In genomic region chr13:72696590-72696989, GRCh38 we compare ENCODE assay signal across 9 cellular contexts. TPM values are rescaled to one million over a fixed set of nuclear protein-coding genes. Genes with fewer than 3 reads are reported as not detected.
DNase-seq lines count a peak whose midpoint lies in the region; ATAC-seq and TF ChIP-seq lines count a peak whose summit lies in the region.
"Had no signal": no experiment of that assay in that cellular context is flagged by ENCODE, and none has a peak within 500 bp of the region (broad histone marks: within the 10 kb centered on the region; RNA-seq: fewer than 3 reads in every experiment).

No MANE protein-coding gene starts in this region.

- H4K20me1 ChIP-seq in IMR-90 (ENCODE audit: insufficient read depth, low read length): no peaks in the 10 kb centered on the region

- H2AK9ac ChIP-seq in IMR-90 (replicated peaks; ENCODE audit: low read depth, low read length, poor library complexity): no peak overlapping the region

- H4K8ac ChIP-seq in IMR-90 (ENCODE audit: low read depth in 2 of 2, low read length in 2 of 2): no peak overlapping the region

- H3K27me3 Mint-ChIP-seq in CD4-positive, alpha-beta memory T cell: peaks cover 3 to 10% of the 10 kb centered on the region in 2 donors
- peaks cover 20 to 33% of the 10 kb centered on the region in 2 donors for H3K27me3 Mint-ChIP-seq in effector memory CD8-positive, alpha-beta T cell

- H2BK120ac ChIP-seq in IMR-90 (ENCODE audit: low read depth, low read length): no peak overlapping the region

- H3K18ac ChIP-seq in IMR-90 (ENCODE audit: low read depth, low read length): no peak overlapping the region

- no peak for DNase-seq in AG09319 (ENCODE audit: extremely low read depth, low read depth)
- peak; percentile 10 for DNase-seq in IMR-90
- DNase-seq in inferior parietal cortex (ENCODE audit: extremely low spot score): peak; percentile 33
- no peak for DNase-seq in CD4-positive, alpha-beta memory T cell
- DNase-seq in RPMI8226: no peak
- DNase-seq in effector memory CD8-positive, alpha-beta T cell: no peak
- DNase-seq: stimulated activated CD8-positive, alpha-beta memory T cell treated with anti-CD3 and anti-CD28 coated beads, Interleukin-4, amount 100 ng/mL, for 48 hours had no signal

- peak; percentile 50 for TF ChIP-seq RAD21 in IMR-90 (IDR thresholded peaks at IDR 0.05; ENCODE audit: low read length)

- H3K4me3 ChIP-seq in IMR-90 (ENCODE audit: insufficient read depth, low read depth, low read length): no peak overlapping the region
- H3K4me3 ChIP-seq in CD4-positive, alpha-beta memory T cell (ENCODE audit: low read length in 2 of 2): no peak overlapping the region

- no peaks in the 10 kb centered on the region for H3K4me1 ChIP-seq in IMR-90 (ENCODE audit: control insufficient read depth, insufficient read depth, low read length)
- no peaks in the 10 kb centered on the region for H3K4me1 ChIP-seq in CD4-positive, alpha-beta memory T cell (ENCODE audit: insufficient read depth, low read length)

- H3K27ac Mint-ChIP-seq in CD4-positive, alpha-beta memory T cell: no peak overlapping the region
- H3K27ac Mint-ChIP-seq in effector memory CD8-positive, alpha-beta T cell: no peak overlapping the region

- H3K9me1 ChIP-seq in IMR-90 (ENCODE audit: insufficient read depth, low read length): no peaks in the 10 kb centered on the region

- no peak overlapping the region for H3K56ac ChIP-seq in IMR-90 (ENCODE audit: extremely low read depth, insufficient read depth, low read length)

- no peaks in the 10 kb centered on the region for H3K4me1 Mint-ChIP-seq in CD4-positive, alpha-beta memory T cell
- no peaks in the 10 kb centered on the region for H3K4me1 Mint-ChIP-seq in effector memory CD8-positive, alpha-beta T cell (ENCODE audit: low read depth in 2 of 2)

- CTCF ChIA-PET in IMR-90 (lab: Yijun Ruan, JAX): interaction anchor here (0.7 to 1.1 kb wide), 2 partner anchors 9 to 148 kb away, joined by 3 to 4 read pairs; no protein-coding TSS in a partner anchor
- CTCF ChIA-PET in CD4-positive, alpha-beta memory T cell (lab: Charles Lee; ENCODE audit: partially characterized antibody): no interaction called here

- no peaks in the 10 kb centered on the region; the same call in 1 of the 2 replicates for H3K27me3 ChIP-seq in IMR-90 (ENCODE audit: control insufficient read depth, insufficient read depth, low read length)
- no peaks in the 10 kb centered on the region for H3K27me3 ChIP-seq in CD4-positive, alpha-beta memory T cell (ENCODE audit: insufficient read depth, low read length)

- WGBS in IMR-90 (ENCODE audit: extremely low coverage in 2 of 2, insufficient read length in 1 of 2), 2 experiments: no CpG with 5 or more reads among the region's 1 CpG

- no peak overlapping the region for H3K4ac ChIP-seq in IMR-90 (ENCODE audit: low read depth, low read length)

- H3K79me1 ChIP-seq in IMR-90 (ENCODE audit: low read depth in 1 of 2, low read length in 2 of 2): no peaks in the 10 kb centered on the region

- H3K4me2 ChIP-seq in IMR-90 (ENCODE audit: low read depth, low read length): no peak overlapping the region

- H3K14ac ChIP-seq in IMR-90 (replicated peaks; ENCODE audit: low read depth, low read length): no peak overlapping the region

- TF ChIP-seq CTCF in AG09319 (IDR thresholded peaks at IDR 0.05; ENCODE audit: low read depth, low read length): peak; percentile 34
- peak; percentile 47 for TF ChIP-seq CTCF in IMR-90 (conservative IDR thresholded peaks at IDR 0.05; ENCODE audit: low read depth, low read length)
- TF ChIP-seq CTCF in VCaP (conservative IDR thresholded peaks at IDR 0.05): peak; percentile 28

- POLR2A ChIA-PET in IMR-90 (lab: Charles Lee; ENCODE audit: unreplicated experiment): interaction anchor here (0.9 kb wide), 1 partner anchor 10 kb away, joined by 3 read pairs; no protein-coding TSS in a partner anchor
- POLR2A ChIA-PET in CD4-positive, alpha-beta memory T cell (lab: Charles Lee; ENCODE audit: partially characterized antibody): no interaction called here

- no peak overlapping the region for H4K91ac ChIP-seq in IMR-90 (ENCODE audit: insufficient read depth, low read depth, low read length)

- no peaks in the 10 kb centered on the region for H3K9me3 ChIP-seq in IMR-90 (ENCODE audit: control insufficient read depth, insufficient read depth, low read length)
- H3K9me3 ChIP-seq in CD4-positive, alpha-beta memory T cell (ENCODE audit: control insufficient read depth in 1 of 2, low read length in 2 of 2): no peaks in the 10 kb centered on the region

- no peak for ATAC-seq in IMR-90 (ENCODE audit: low read depth)
- no peak for ATAC-seq in HG03280 (IDR thresholded peaks at IDR 0.05; ENCODE audit: unreplicated experiment)
- ATAC-seq in effector memory CD8-positive, alpha-beta T cell (replicated peaks): no peak

- no peaks in the 10 kb centered on the region for H3K36me3 ChIP-seq in IMR-90 (ENCODE audit: control insufficient read depth, insufficient read depth, low read length)
- H3K36me3 ChIP-seq in CD4-positive, alpha-beta memory T cell (ENCODE audit: insufficient read depth, low read length): no peaks in the 10 kb centered on the region

- no peaks in the 10 kb centered on the region for H3K36me3 Mint-ChIP-seq in CD4-positive, alpha-beta memory T cell
- no peaks in the 10 kb centered on the region for H3K36me3 Mint-ChIP-seq in effector memory CD8-positive, alpha-beta T cell (ENCODE audit: insufficient read depth)

- intact Hi-C loops in IMR-90 (cut with micrococcal nuclease): loop anchor here (1.0 to 10.0 kb wide), 2 partner anchors 53 to 1732 kb away; no protein-coding TSS in a partner anchor
- intact Hi-C loops in CD4-positive, alpha-beta memory T cell (cut with micrococcal nuclease): no loop called here

- no peak overlapping the region for H3K4me3 Mint-ChIP-seq in CD4-positive, alpha-beta memory T cell
- H3K4me3 Mint-ChIP-seq in effector memory CD8-positive, alpha-beta T cell: no peak overlapping the region

- H2BK5ac ChIP-seq in IMR-90 (ENCODE audit: low read depth, low read length, poor library complexity, severe bottlenecking): no peak overlapping the region

- H3K9me3 Mint-ChIP-seq in CD4-positive, alpha-beta memory T cell: peaks cover 0 to 10% (median 0%) of the 10 kb centered on the region in 8 donors
- H3K9me3 Mint-ChIP-seq in effector memory CD8-positive, alpha-beta T cell: peaks cover 0 to 1% of the 10 kb centered on the region in 2 donors

- no peak overlapping the region for H2AK5ac ChIP-seq in IMR-90 (ENCODE audit: low read depth, low read length)

- H2BK15ac ChIP-seq in IMR-90 (ENCODE audit: low read depth, low read length): no peak overlapping the region

- no peak overlapping the region for H2BK20ac ChIP-seq in IMR-90 (ENCODE audit: low read depth, low read length)

- H4K5ac ChIP-seq in IMR-90 (ENCODE audit: low read depth, low read length): no peak overlapping the region

- no peak overlapping the region for H3K9ac ChIP-seq in IMR-90 (ENCODE audit: low read depth, low read length)

- in situ Hi-C loops in IMR-90 (cut with MboI; ENCODE audit: low sequenced_read_pairs): loop anchor here (25.0 kb wide), 1 partner anchor 1734 kb away; no protein-coding TSS in a partner anchor

- H2AFZ ChIP-seq in IMR-90 (replicated peaks; ENCODE audit: low read length, poor library complexity): no peak overlapping the region

- H3K23ac ChIP-seq in IMR-90 (ENCODE audit: low read depth, low read length): no peak overlapping the region

- dilution Hi-C loops in IMR-90 (cut with HindIII; ENCODE audit: low sequenced_read_pairs, unreplicated experiment): no loop called here

- TF ChIP-seq POLR2A in IMR-90 (IDR thresholded peaks at IDR 0.05; ENCODE audit: low read depth, low read length): no peak

- H3K27ac ChIP-seq in IMR-90 (ENCODE audit: insufficient read depth, low read length) (no peak overlapping the region), VCaP (no peak overlapping the region)
- no peak overlapping the region for H3K27ac ChIP-seq in CD4-positive, alpha-beta memory T cell (ENCODE audit: low read depth, low read length)

- BruUV-seq in IMR-90 (replicated peaks; lab: Mats Ljungman, UMichigan): no TSS peak

TF ChIP-seq in IMR-90, 13 proteins besides CTCF, POLR2A, EP300 and RAD21:
- peak; percentile 28; the same call in 1 of the 2 replicates for TF ChIP-seq SMC3 (IDR thresholded peaks at IDR 0.05; ENCODE audit: low read depth, low read length)
- no peak for TF ChIP-seq RFX5 (IDR thresholded peaks at IDR 0.05; ENCODE audit: low read depth, low read length)

RNA-seq across cellular contexts. Expression of gene MZT1, which starts 30.8 kb away (rescaled TPM):
- 3.6 and 14.7 TPM in 2 replicates for total RNA-seq in IMR-90 (2012; rRNA removed)
- 3.8 and 5.3 TPM in 2 replicates for polyA plus RNA-seq in IMR-90 (2012; rRNA removed)
- polyA plus RNA-seq in IMR-90 (2012; cell fraction: cytosol; rRNA removed): 0.79 and 0.82 TPM in 2 replicates
- 0.14 and 0.95 TPM in 2 replicates for polyA plus RNA-seq in IMR-90 (2012; cell fraction: nucleus; rRNA removed; ENCODE audit: low replicate concordance)
- total RNA-seq in CD4-positive, alpha-beta memory T cell: 1 to 10 TPM; 6.3 to 7.9 TPM
- 1 to 10 TPM; 6.2 to 9.3 TPM for polyA plus RNA-seq in CD4-positive, alpha-beta memory T cell

RNA-seq across cellular contexts. Expression of gene BORA, which starts 31.1 kb away (rescaled TPM):
- 12.2 and 13.1 TPM in 2 replicates for total RNA-seq in IMR-90 (2012; rRNA removed)
- 2.4 and 4.0 TPM in 2 replicates for polyA plus RNA-seq in IMR-90 (2012; rRNA removed)
- 0.36 and 0.47 TPM in 2 replicates for polyA plus RNA-seq in IMR-90 (2012; cell fraction: cytosol; rRNA removed)
- polyA plus RNA-seq in IMR-90 (2012; cell fraction: nucleus; rRNA removed; ENCODE audit: low replicate concordance): 0.35 and 2.3 TPM in 2 replicates
- 1 to 10 TPM; 6.1 to 7.2 TPM for total RNA-seq in CD4-positive, alpha-beta memory T cell
- 10 to 100 TPM in 1 of 2 donors, 1 to 10 TPM in 1; 6.1 to 10.5 TPM for polyA plus RNA-seq in CD4-positive, alpha-beta memory T cell

Comparison
In these comparisons a context has a peak if more than half of its experiments do, and no peak if none do; other contexts are left out.
1. DNase-seq: peak in IMR-90 (single experiment) and inferior parietal cortex (single experiment); none in AG09319 (single experiment), CD4-positive, alpha-beta memory T cell (0 of 5), RPMI8226 (single experiment) and effector memory CD8-positive, alpha-beta T cell (0 of 3).
2. Peak in every context shown above with its lines, with median percentiles within 50 percentile points of each other: CTCF ChIP-seq.